1 cellular context compared by ENCODE assay signal in genomic region chr2:71951067-71951436, GRCh38.
TF ChIP-seq lines count a peak whose summit lies in the region.

No MANE protein-coding gene starts in this region.

TF ChIP-seq in K562, 482 proteins besides CTCF, POLR2A, EP300 and RAD21 (continued from another document):
- TF ChIP-seq AFF4 (CRISPR knock-in tag; IDR thresholded peaks at IDR 0.05) = no peak
- no peak for TF ChIP-seq ZNF232 (CRISPR knock-in tag; IDR thresholded peaks at IDR 0.05)
- no peak for TF ChIP-seq TCF7L2 (IDR thresholded peaks at IDR 0.05; ENCODE audit: low read depth, low read length)
- no peak for TF ChIP-seq ZNF740 (CRISPR knock-in tag; IDR thresholded peaks at IDR 0.05)
- no peak for TF ChIP-seq ZNF740 (tag; IDR thresholded peaks at IDR 0.05)
- 0 out of 2 replicates have a peak, but pooled peaks have one; percentile 4 for TF ChIP-seq ATF3 (IDR thresholded peaks at IDR 0.05)
- TF ChIP-seq ATF3 (CRISPR knock-in tag; conservative IDR thresholded peaks at IDR 0.05) = no peak
- TF ChIP-seq SP1 (CRISPR knock-in tag; IDR thresholded peaks at IDR 0.05) = no peak
- no peak for TF ChIP-seq NFATC3 (IDR thresholded peaks at IDR 0.05)
- TF ChIP-seq ZBTB12 (CRISPR knock-in tag; IDR thresholded peaks at IDR 0.05) = no peak
- no peak for TF ChIP-seq ZBTB40 (IDR thresholded peaks at IDR 0.05)
- no peak for TF ChIP-seq ZBTB40 (CRISPR knock-in tag; IDR thresholded peaks at IDR 0.05)
- no peak for TF ChIP-seq NR2C2 (CRISPR knock-in tag; IDR thresholded peaks at IDR 0.05)
- TF ChIP-seq NR2C2 (tag; IDR thresholded peaks at IDR 0.05) = peak; percentile 45; the same call in 1 of the 2 replicates
- TF ChIP-seq HOXB6 (CRISPR knock-in tag; IDR thresholded peaks at IDR 0.05; ENCODE audit: borderline replicate concordance) = no peak
- no peak for TF ChIP-seq CBFA2T3 (IDR thresholded peaks at IDR 0.05)
- no peak for TF ChIP-seq ZFPM2 (CRISPR knock-in tag; IDR thresholded peaks at IDR 0.05)
- no peak for TF ChIP-seq RHOXF2B (CRISPR knock-in tag; conservative IDR thresholded peaks at IDR 0.05)
- TF ChIP-seq HMG20A (CRISPR knock-in tag; conservative IDR thresholded peaks at IDR 0.05) = no peak
- 0 out of 4 replicates have a peak, but pooled peaks of 1 of the 2 experiments have one; percentile 25 for TF ChIP-seq ZNF639 (CRISPR knock-in tag; conservative IDR thresholded peaks at IDR 0.05 in 1 of 2, IDR thresholded peaks at IDR 0.05 in 1 of 2)
- no peak for TF ChIP-seq KDM1A (IDR thresholded peaks at IDR 0.05)
- no peak for TF ChIP-seq NUFIP1 (IDR thresholded peaks at IDR 0.05; ENCODE audit: partially characterized antibody)
